2 cellular contexts compared by ENCODE assay signal in genomic region chr2:206482123-206482522, GRCh38.
TF ChIP-seq lines count a peak whose summit lies in the region.

No MANE protein-coding gene starts in this region.

TF ChIP-seq in HepG2, 621 proteins besides CTCF, POLR2A, EP300 and RAD21 (continued from another document):
- TF ChIP-seq ZNF280D (CRISPR knock-in tag; IDR thresholded peaks at IDR 0.05) (no peak), MAFF (IDR thresholded peaks at IDR 0.05; ENCODE audit: low read depth, low read length) (peak; percentile 96), DNMT3B (CRISPR knock-in tag; conservative IDR thresholded peaks at IDR 0.05) (no peak), ZNF18 (CRISPR knock-in tag; IDR thresholded peaks at IDR 0.05; ENCODE audit: insufficient replicate concordance) (no peak)

TF ChIP-seq in HEK293T, 16 proteins besides CTCF, POLR2A, EP300 and RAD21 (continued from another document):
- TF ChIP-seq SP1 (IDR thresholded peaks at IDR 0.05) (no peak), CTBP1 (IDR thresholded peaks at IDR 0.05; ENCODE audit: borderline replicate concordance) (no peak)
TF ChIP-seq in HEK293T: peak in this region for 0.
